Comparison of ENCODE assay signal across 1 cellular context in genomic region chr13:20151016-20151415, GRCh38.
TF ChIP-seq lines count a peak whose summit lies in the region.

No MANE protein-coding gene starts in this region.

TF ChIP-seq in HEK293T, 16 proteins besides CTCF, POLR2A, EP300 and RAD21 (continued from another document):
- TF ChIP-seq ARNT (IDR thresholded peaks at IDR 0.05), result no peak
- no peak for TF ChIP-seq FOXM1 (IDR thresholded peaks at IDR 0.05; ENCODE audit: borderline replicate concordance)
- TF ChIP-seq ELF4 (IDR thresholded peaks at IDR 0.05), result no peak
- no peak for TF ChIP-seq LEF1 (IDR thresholded peaks at IDR 0.05; ENCODE audit: borderline replicate concordance)
- TF ChIP-seq TARDBP (IDR thresholded peaks at IDR 0.05), result no peak
- TF ChIP-seq NFRKB (IDR thresholded peaks at IDR 0.05), result no peak
- no peak for TF ChIP-seq FOXK2 (IDR thresholded peaks at IDR 0.05)
- no peak for TF ChIP-seq SUZ12 (IDR thresholded peaks at IDR 0.05)
- TF ChIP-seq HDGF (IDR thresholded peaks at IDR 0.05; ENCODE audit: borderline replicate concordance), result no peak
